Comparison of ENCODE assay signal across 8 cellular contexts in genomic region chr4:70994069-70994366, GRCh38. TPM values are rescaled to one million over a fixed set of nuclear protein-coding genes. Genes with fewer than 3 reads are reported as not detected.
DNase-seq lines count a peak whose midpoint lies in the region; ATAC-seq and TF ChIP-seq lines count a peak whose summit lies in the region.

No MANE protein-coding gene starts in this region.

- H3K4me3 ChIP-seq in BJ (ENCODE audit: low read depth, low read length) = peak overlapping the region; percentile 63

- H3K9me3 ChIP-seq in KOPT-K1 (ENCODE audit: insufficient read depth, low read length, poor library complexity, severe bottlenecking) = peaks cover 8% of the 10 kb centered on the region

- H3K4me3 Mint-ChIP-seq in central memory CD8-positive, alpha-beta T cell = peak overlapping the region; percentile 92
- H3K4me3 Mint-ChIP-seq in naive thymus-derived CD8-positive, alpha-beta T cell = peak overlapping the region; percentile 90 to 98 (median 94)

- DNase-seq in BJ (ENCODE audit: low read depth) = no peak
- no peak for DNase-seq in central memory CD8-positive, alpha-beta T cell (ENCODE audit: low spot score in 2 of 2)
- no peak for DNase-seq in naive thymus-derived CD8-positive, alpha-beta T cell
- DNase-seq in NCI-H1105 (lab: John Stamatoyannopoulos, UW) = no peak
- DNase-seq in SKM-1 (lab: John Stamatoyannopoulos, UW; ENCODE audit: unreplicated experiment) = no peak
- no peak for DNase-seq in activated CD8-positive, alpha-beta memory T cell treated with anti-CD3 and anti-CD28 coated beads, Interleukin-2, amount 50 U/mL, for 4 hours
- DNase-seq in NK-92 treated with Interleukin-12 subunit alpha and Interleukin-12 subunit beta, amount 100 ng/mL, for 24 hours (lab: John Stamatoyannopoulos, UW) = no peak

- TF ChIP-seq CTCF in BJ (IDR thresholded peaks at IDR 0.05; ENCODE audit: insufficient read depth, low read depth, low read length) = no peak

- peaks cover 50% of the 10 kb centered on the region for H3K4me1 Mint-ChIP-seq in central memory CD8-positive, alpha-beta T cell
- H3K4me1 Mint-ChIP-seq in naive thymus-derived CD8-positive, alpha-beta T cell = peaks cover 23 to 53% (median 48%) of the 10 kb centered on the region in 4 donors

- H3K27me3 Mint-ChIP-seq in central memory CD8-positive, alpha-beta T cell = no peaks in the 10 kb centered on the region
- no peaks in the 10 kb centered on the region for H3K27me3 Mint-ChIP-seq in naive thymus-derived CD8-positive, alpha-beta T cell

- H3K27ac Mint-ChIP-seq in central memory CD8-positive, alpha-beta T cell (ENCODE audit: low read depth) = peak overlapping the region; percentile 89
- peak overlapping the region; percentile 82 to 99 (median 90) for H3K27ac Mint-ChIP-seq in naive thymus-derived CD8-positive, alpha-beta T cell

- no peaks in the 10 kb centered on the region for H3K9me3 Mint-ChIP-seq in central memory CD8-positive, alpha-beta T cell
- H3K9me3 Mint-ChIP-seq in naive thymus-derived CD8-positive, alpha-beta T cell = no peaks in the 10 kb centered on the region

- H3K36me3 ChIP-seq in BJ (ENCODE audit: control insufficient read depth, insufficient read depth, low read length) (no peaks in the 10 kb centered on the region), KOPT-K1 (ENCODE audit: insufficient read depth, low read length) (peaks cover 27% of the 10 kb centered on the region)

- H3K27ac ChIP-seq in KOPT-K1 (ENCODE audit: low read depth, low read length, poor library complexity, severe bottlenecking) = peak overlapping the region; percentile 96

- peaks cover 15% of the 10 kb centered on the region for H3K36me3 Mint-ChIP-seq in central memory CD8-positive, alpha-beta T cell (ENCODE audit: insufficient read depth)
- H3K36me3 Mint-ChIP-seq in naive thymus-derived CD8-positive, alpha-beta T cell = peaks cover 0 to 11% (median 1%) of the 10 kb centered on the region in 3 donors

- POLR2A ChIA-PET in BJ (lab: Charles Lee) = no interaction called here
- POLR2A ChIA-PET in naive thymus-derived CD8-positive, alpha-beta T cell (lab: Charles Lee) = interaction anchor here (0.6 to 7.6 kb wide), 11 partner anchors 9 to 306 kb away, joined by 3 to 84 read pairs (median 3); partner anchors contain the start of gene GRSF1

- ATAC-seq in central memory CD8-positive, alpha-beta T cell (replicated peaks; ENCODE audit: extremely low read depth, poor library complexity, severe bottlenecking) = no peak
- ATAC-seq in naive thymus-derived CD8-positive, alpha-beta T cell = no peak

- no peaks in the 10 kb centered on the region for H3K27me3 ChIP-seq in BJ (ENCODE audit: control insufficient read depth, insufficient read depth, low read length)

- CTCF ChIA-PET in BJ (lab: Yijun Ruan, JAX) = interaction anchor here (1.0 to 1.5 kb wide), 3 partner anchors 8 to 289 kb away, joined by 3 read pairs; partner anchors contain the start of gene MOB1B

RNA-seq across cellular contexts. Expression of gene DCK, which starts 0.6 kb away (rescaled TPM):
- 3.8 and 7.2 TPM in 2 replicates for polyA plus RNA-seq in BJ (2011; rRNA removed)
- polyA minus RNA-seq in BJ (2011; rRNA and poly(A)+ RNA removed) = 0.76 and 1.5 TPM in 2 replicates
- total RNA-seq in naive thymus-derived CD8-positive, alpha-beta T cell = 10 to 100 TPM; 61.9 to 65.4 TPM
- polyA plus RNA-seq in naive thymus-derived CD8-positive, alpha-beta T cell = 100 to 1,000 TPM in 1 of 3 donors, 10 to 100 TPM in 2; 83.8 to 100 (median 93.1) TPM

Comparison
In these comparisons a context has a peak if more than half of its experiments do, and no peak if none do; other contexts are left out.
1. RNA of gene DCK, which starts 0.6 kb away (polyA plus RNA-seq): 83.8 to 100 TPM in naive thymus-derived CD8-positive, alpha-beta T cell; 3.8 to 7.2 TPM in BJ; every median in the first group is over 10 times any median in the second.